8 cellular contexts compared by ENCODE assay signal in the genomic region with DNA sequence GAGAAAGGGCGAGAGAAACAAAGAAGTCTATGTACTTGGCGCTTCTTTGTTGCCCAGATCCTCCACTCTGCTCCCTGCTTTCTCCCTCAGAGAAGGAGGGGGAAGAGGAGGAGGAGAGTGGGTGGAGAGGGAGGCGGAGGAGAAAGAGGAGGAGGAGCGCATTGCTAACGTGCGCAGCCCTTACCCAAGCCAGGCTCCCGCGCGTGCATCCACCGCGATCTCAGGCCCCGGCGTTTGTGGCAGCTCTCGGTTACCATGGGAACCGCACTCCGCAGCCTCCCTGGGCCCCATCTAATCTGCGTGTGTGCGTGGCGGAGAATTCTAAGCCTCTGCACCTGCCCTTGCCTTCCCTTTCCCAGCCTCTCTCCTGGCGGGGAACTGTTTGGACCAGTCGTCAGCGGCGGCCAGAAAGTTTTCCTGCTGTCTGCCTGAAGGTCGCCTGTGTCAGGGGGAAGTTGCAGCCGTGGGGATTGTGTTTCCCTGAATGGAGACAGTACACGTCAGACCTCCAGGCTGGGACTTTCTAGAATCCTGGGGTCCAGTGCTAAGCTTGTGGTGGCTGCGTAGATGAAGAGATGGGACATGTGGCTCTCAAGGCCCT. TPM values are rescaled to one million over a fixed set of nuclear protein-coding genes. Genes with fewer than 3 reads are reported as not detected.
DNase-seq lines count a peak whose midpoint lies in the region; ATAC-seq and TF ChIP-seq lines count a peak whose summit lies in the region.

A gene (minus strand): TSS at position 239 of the 601 bp plus-strand sequence. CDS start 18,734 bp downstream, outside the sequence.

- H3K4me3 Mint-ChIP-seq in progenitor cell of endocrine pancreas (ENCODE audit: low read depth): peak within 1 kb of the TSS; percentile 51

- H3K36me3 ChIP-seq in NT2/D1 (ENCODE audit: insufficient read depth, insufficient read length, low read length): no peaks in the 10 kb centered on the region

- POLR2A ChIA-PET in RWPE1 (lab: Yijun Ruan, JAX; ENCODE audit: low non-redundant PET): no interaction called here

- CTCF ChIA-PET in RWPE1 (lab: Yijun Ruan, JAX): no interaction called here

- peaks cover 17% of the 10 kb centered on the region for H3K9me3 Mint-ChIP-seq in progenitor cell of endocrine pancreas (ENCODE audit: low read depth)

- no peak within 1 kb of the TSS for H3K4me3 ChIP-seq in HL-60 (replicated peaks; ENCODE audit: insufficient read depth, low read length)
- peak within 1 kb of the TSS; percentile 29 for H3K4me3 ChIP-seq in NT2/D1 (ENCODE audit: insufficient read length, low read depth)

- H3K27me3 ChIP-seq in HL-60 (ENCODE audit: insufficient read depth, poor library complexity, severe bottlenecking) (peaks cover 31% of the 10 kb centered on the region), NT2/D1 (ENCODE audit: insufficient read depth, insufficient read length) (peaks cover 24% of the 10 kb centered on the region)

- H3K9ac ChIP-seq in NT2/D1 (ENCODE audit: insufficient read length, low read depth): peak within 1 kb of the TSS; percentile 44

- DNase-seq in HL-60 (ENCODE audit: low read depth in 1 of 2, low spot score in 1 of 2): peak; percentile 10 to 30
- peak; percentile 39 for DNase-seq in NT2/D1 (ENCODE audit: low read depth, low spot score)
- peak; percentile 23 to 86 (median 66) for DNase-seq in head of caudate nucleus
- DNase-seq in progenitor cell of endocrine pancreas (ENCODE audit: low spot score, unreplicated experiment): peak; percentile 63
- DNase-seq in RWPE1 (ENCODE audit: low spot score): no peak
- no peak for DNase-seq in stimulated activated CD4-positive, alpha-beta T cell treated with anti-CD3 and anti-CD28 coated beads, Interleukin-1b, Interleukin-23, amount 100 ng/mL, for 48 hours
- no peak for DNase-seq in GDM1 (lab: John Stamatoyannopoulos, UW)

- peaks cover 23% of the 10 kb centered on the region for H3K27me3 Mint-ChIP-seq in progenitor cell of endocrine pancreas

- H3K9me3 ChIP-seq in NT2/D1 (ENCODE audit: insufficient read depth, low read length): no peaks in the 10 kb centered on the region

- no peak for ATAC-seq in HG03442 (IDR thresholded peaks at IDR 0.05; ENCODE audit: unreplicated experiment)

- H3K36me3 Mint-ChIP-seq in progenitor cell of endocrine pancreas (ENCODE audit: insufficient read depth): no peaks in the 10 kb centered on the region

- intact Hi-C loops in head of caudate nucleus (cut with DNase I): no loop called here

- TF ChIP-seq CTCF in HL-60 (IDR thresholded peaks at IDR 0.05; ENCODE audit: insufficient read depth, low read length) (no peak), progenitor cell of endocrine pancreas (IDR thresholded peaks at IDR 0.05; ENCODE audit: unreplicated experiment) (no peak), RWPE1 (conservative IDR thresholded peaks at IDR 0.05; ENCODE audit: low read depth) (no peak)

- H3K27ac Mint-ChIP-seq in progenitor cell of endocrine pancreas: peak within 1 kb of the TSS; percentile 95

- H3K4me1 Mint-ChIP-seq in progenitor cell of endocrine pancreas (ENCODE audit: low read depth): peaks cover 14% of the 10 kb centered on the region

- H3K27ac ChIP-seq in HL-60 (replicated peaks): no peak within 1 kb of the TSS
- H3K27ac ChIP-seq in RWPE1: no peak within 1 kb of the TSS

- no peaks in the 10 kb centered on the region for H3K4me1 ChIP-seq in NT2/D1 (ENCODE audit: insufficient read depth, insufficient read length)

RNA-seq across cellular contexts. Expression of the gene that starts here (rescaled TPM):
- total RNA-seq in progenitor cell of endocrine pancreas: not detected in 2 replicates

Comparison
In these comparisons a context has a peak if more than half of its experiments do, and no peak if none do; other contexts are left out.
1. Peak in DNase-seq in progenitor cell of endocrine pancreas; RNA of the gene not detected or under 1 TPM.
2. DNase-seq: peak in HL-60 (2 of 2), NT2/D1 (single experiment) and head of caudate nucleus (42 of 42); none in RWPE1 (single experiment), stimulated activated CD4-positive, alpha-beta T cell treated with anti-CD3 and anti-CD28 coated beads, Interleukin-1b, Interleukin-23, amount 100 ng/mL, for 48 hours (single experiment) and GDM1 (single experiment).